In the genomic region with DNA sequence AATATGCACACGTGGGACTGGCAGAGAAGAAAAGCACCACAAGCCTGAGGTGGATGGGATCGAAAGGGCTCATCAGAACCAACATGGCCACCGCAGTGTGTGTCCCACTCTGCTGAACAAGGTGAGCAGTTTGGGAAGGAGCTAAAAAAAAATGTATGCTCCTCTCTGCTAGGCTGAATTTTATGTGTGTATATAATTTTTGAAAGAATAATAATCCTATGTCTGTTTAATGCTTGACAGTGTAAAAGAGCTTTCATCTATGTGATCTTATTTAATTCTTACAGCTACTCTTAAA, we compare ENCODE assay signal across 1 cellular context.
TF ChIP-seq lines count a peak whose summit lies in the region.

No MANE protein-coding gene starts in this region.

TF ChIP-seq in GM23338, 12 proteins besides CTCF, POLR2A, EP300 and RAD21 (continued from another document):
- TF ChIP-seq, protein P1, sequence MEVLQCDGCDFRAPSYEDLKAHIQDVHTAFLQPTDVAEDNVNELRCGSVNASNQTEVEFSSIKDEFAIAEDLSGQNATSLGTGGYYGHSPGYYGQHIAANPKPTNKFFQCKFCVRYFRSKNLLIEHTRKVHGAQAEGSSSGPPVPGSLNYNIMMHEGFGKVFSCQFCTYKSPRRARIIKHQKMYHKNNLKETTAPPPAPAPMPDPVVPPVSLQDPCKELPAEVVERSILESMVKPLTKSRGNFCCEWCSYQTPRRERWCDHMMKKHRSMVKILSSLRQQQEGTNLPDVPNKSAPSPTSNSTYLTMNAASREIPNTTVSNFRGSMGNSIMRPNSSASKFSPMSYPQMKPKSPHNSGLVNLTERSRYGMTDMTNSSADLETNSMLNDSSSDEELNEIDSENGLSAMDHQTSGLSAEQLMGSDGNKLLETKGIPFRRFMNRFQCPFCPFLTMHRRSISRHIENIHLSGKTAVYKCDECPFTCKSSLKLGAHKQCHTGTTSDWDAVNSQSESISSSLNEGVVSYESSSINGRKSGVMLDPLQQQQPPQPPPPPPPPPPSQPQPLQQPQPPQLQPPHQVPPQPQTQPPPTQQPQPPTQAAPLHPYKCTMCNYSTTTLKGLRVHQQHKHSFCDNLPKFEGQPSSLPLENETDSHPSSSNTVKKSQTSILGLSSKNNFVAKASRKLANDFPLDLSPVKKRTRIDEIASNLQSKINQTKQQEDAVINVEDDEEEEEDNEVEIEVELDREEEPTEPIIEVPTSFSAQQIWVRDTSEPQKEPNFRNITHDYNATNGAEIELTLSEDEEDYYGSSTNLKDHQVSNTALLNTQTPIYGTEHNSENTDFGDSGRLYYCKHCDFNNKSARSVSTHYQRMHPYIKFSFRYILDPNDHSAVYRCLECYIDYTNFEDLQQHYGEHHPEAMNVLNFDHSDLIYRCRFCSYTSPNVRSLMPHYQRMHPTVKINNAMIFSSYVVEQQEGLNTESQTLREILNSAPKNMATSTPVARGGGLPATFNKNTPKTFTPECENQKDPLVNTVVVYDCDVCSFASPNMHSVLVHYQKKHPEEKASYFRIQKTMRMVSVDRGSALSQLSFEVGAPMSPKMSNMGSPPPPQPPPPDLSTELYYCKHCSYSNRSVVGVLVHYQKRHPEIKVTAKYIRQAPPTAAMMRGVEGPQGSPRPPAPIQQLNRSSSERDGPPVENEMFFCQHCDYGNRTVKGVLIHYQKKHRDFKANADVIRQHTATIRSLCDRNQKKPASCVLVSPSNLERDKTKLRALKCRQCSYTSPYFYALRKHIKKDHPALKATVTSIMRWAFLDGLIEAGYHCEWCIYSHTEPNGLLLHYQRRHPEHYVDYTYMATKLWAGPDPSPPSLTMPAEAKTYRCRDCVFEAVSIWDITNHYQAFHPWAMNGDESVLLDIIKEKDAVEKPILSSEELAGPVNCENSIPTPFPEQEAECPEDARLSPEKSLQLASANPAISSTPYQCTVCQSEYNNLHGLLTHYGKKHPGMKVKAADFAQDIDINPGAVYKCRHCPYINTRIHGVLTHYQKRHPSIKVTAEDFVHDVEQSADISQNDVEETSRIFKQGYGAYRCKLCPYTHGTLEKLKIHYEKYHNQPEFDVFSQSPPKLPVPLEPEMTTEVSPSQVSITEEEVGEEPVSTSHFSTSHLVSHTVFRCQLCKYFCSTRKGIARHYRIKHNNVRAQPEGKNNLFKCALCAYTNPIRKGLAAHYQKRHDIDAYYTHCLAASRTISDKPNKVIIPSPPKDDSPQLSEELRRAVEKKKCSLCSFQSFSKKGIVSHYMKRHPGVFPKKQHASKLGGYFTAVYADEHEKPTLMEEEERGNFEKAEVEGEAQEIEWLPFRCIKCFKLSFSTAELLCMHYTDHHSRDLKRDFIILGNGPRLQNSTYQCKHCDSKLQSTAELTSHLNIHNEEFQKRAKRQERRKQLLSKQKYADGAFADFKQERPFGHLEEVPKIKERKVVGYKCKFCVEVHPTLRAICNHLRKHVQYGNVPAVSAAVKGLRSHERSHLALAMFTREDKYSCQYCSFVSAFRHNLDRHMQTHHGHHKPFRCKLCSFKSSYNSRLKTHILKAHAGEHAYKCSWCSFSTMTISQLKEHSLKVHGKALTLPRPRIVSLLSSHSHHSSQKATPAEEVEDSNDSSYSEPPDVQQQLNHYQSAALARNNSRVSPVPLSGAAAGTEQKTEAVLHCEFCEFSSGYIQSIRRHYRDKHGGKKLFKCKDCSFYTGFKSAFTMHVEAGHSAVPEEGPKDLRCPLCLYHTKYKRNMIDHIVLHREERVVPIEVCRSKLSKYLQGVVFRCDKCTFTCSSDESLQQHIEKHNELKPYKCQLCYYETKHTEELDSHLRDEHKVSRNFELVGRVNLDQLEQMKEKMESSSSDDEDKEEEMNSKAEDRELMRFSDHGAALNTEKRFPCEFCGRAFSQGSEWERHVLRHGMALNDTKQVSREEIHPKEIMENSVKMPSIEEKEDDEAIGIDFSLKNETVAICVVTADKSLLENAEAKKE (CRISPR knock-in tag; IDR thresholded peaks at IDR 0.05), result no peak
